8 cellular contexts compared by ENCODE assay signal in the genomic region with DNA sequence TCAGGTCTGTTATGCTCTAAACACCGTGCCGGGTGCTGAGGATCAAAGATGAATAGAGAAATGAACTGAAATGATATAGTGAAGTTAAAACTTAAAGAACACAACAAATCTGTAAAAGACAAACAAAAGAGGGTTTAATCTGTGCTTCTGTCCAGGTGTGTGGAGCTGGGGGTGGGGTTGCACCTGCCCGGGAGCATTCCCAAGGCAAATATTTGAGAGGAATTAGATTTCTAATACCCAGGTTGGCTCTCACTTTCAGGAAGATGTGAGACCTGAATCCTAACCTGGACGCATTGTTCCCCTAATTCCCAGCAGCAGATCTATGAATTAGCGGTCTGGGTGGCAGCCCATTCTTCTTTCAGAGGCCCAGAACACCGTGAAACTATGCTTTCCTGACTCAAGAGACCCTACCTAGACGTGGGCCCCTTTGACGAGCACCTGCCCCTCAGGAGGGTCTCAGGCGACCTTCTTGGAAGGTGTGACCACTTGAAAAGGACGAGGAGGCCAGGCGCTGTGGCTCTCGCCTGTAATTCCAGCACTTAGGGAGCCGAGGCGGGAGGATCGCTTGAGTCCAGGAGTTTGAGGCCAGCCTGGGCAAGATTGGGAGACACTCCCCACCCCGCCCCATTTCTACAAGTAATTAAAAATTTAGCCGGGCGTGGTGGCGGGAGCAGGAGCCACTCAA. TPM values are rescaled to one million over a fixed set of nuclear protein-coding genes. Genes with fewer than 3 reads are reported as not detected.
DNase-seq lines count a peak whose midpoint lies in the region; ATAC-seq and TF ChIP-seq lines count a peak whose summit lies in the region.

No MANE protein-coding gene starts in this region.

- no peaks in the 10 kb centered on the region for H3K36me3 ChIP-seq in tibial artery

- intact Hi-C loops in tibial artery (cut with DNase I; ENCODE audit: low total_unique reads): no loop called here

- CTCF ChIA-PET in activated CD8-positive, alpha-beta memory T cell treated with anti-CD3 and anti-CD28 coated beads, Interleukin-2, amount 10 ng/mL, durations not matched to agents 7 days and 5 days (lab: Charles Lee): interaction anchor here (1.0 to 1.4 kb wide), 4 partner anchors 13 to 169 kb away, joined by 3 to 6 read pairs (median 4); no protein-coding TSS in a partner anchor

- no peaks in the 10 kb centered on the region for H3K9me3 ChIP-seq in tibial artery

- no peaks in the 10 kb centered on the region for H3K27me3 Mint-ChIP-seq in activated CD8-positive, alpha-beta memory T cell treated with anti-CD3 and anti-CD28 coated beads, Interleukin-2, amount 10 ng/mL, durations not matched to agents 7 days and 5 days
- no peaks in the 10 kb centered on the region for H3K27me3 Mint-ChIP-seq in activated naive CD8-positive, alpha-beta T cell treated with anti-CD3 and anti-CD28 coated beads for 36 hours

- peak overlapping the region; percentile 84 to 96 for H3K27ac ChIP-seq in tibial artery

- peaks cover 0 to 20% (median 11%) of the 10 kb centered on the region in 4 donors for H3K4me1 ChIP-seq in tibial artery

- H3K4me3 ChIP-seq in tibial artery: peak overlapping the region; percentile 60 to 78

- H3K9me3 Mint-ChIP-seq in activated CD8-positive, alpha-beta memory T cell treated with anti-CD3 and anti-CD28 coated beads, Interleukin-2, amount 10 ng/mL, durations not matched to agents 7 days and 5 days (ENCODE audit: low read depth): no peaks in the 10 kb centered on the region
- no peaks in the 10 kb centered on the region for H3K9me3 Mint-ChIP-seq in activated naive CD8-positive, alpha-beta T cell treated with anti-CD3 and anti-CD28 coated beads for 36 hours

- no peak for DNase-seq in activated CD8-positive, alpha-beta memory T cell treated with anti-CD3 and anti-CD28 coated beads, Interleukin-2, amount 10 ng/mL, durations not matched to agents 7 days and 5 days
- no peak for DNase-seq in activated CD8-positive, alpha-beta memory T cell treated with anti-CD3 and anti-CD28 coated beads, Interleukin-2, amount 50 U/mL, for 48 hours
- no peak for DNase-seq in activated naive CD8-positive, alpha-beta T cell treated with anti-CD3 and anti-CD28 coated beads for 36 hours
- DNase-seq in left lobe of liver (ENCODE audit: low spot score) (no peak), tibial artery (no peak), DMS 273 (lab: John Stamatoyannopoulos, UW; ENCODE audit: unreplicated experiment) (no peak), NCI-H2171 treated with DMSO at 0.1 percent for 48 hours (lab: John Stamatoyannopoulos, UW) (no peak)
- no peak for DNase-seq in stimulated activated CD4-positive, alpha-beta T cell treated with anti-CD3 and anti-CD28 coated beads, Interleukin-4, amount 100 ng/mL, for 4 hours

- H3K27ac Mint-ChIP-seq in activated CD8-positive, alpha-beta memory T cell treated with anti-CD3 and anti-CD28 coated beads, Interleukin-2, amount 10 ng/mL, durations not matched to agents 7 days and 5 days: peak overlapping the region; percentile 96
- peak overlapping the region; percentile 94 for H3K27ac Mint-ChIP-seq in activated naive CD8-positive, alpha-beta T cell treated with anti-CD3 and anti-CD28 coated beads for 36 hours

- ATAC-seq in activated CD8-positive, alpha-beta memory T cell treated with anti-CD3 and anti-CD28 coated beads, Interleukin-2, amount 10 ng/mL, durations not matched to agents 7 days and 5 days: no peak
- peak; percentile 16 for ATAC-seq in left lobe of liver

- peaks cover 12% of the 10 kb centered on the region for H3K36me3 Mint-ChIP-seq in activated CD8-positive, alpha-beta memory T cell treated with anti-CD3 and anti-CD28 coated beads, Interleukin-2, amount 10 ng/mL, durations not matched to agents 7 days and 5 days
- peaks cover 5% of the 10 kb centered on the region for H3K36me3 Mint-ChIP-seq in activated naive CD8-positive, alpha-beta T cell treated with anti-CD3 and anti-CD28 coated beads for 36 hours

- H3K4me3 Mint-ChIP-seq in activated CD8-positive, alpha-beta memory T cell treated with anti-CD3 and anti-CD28 coated beads, Interleukin-2, amount 10 ng/mL, durations not matched to agents 7 days and 5 days: peak overlapping the region; percentile 90
- H3K4me3 Mint-ChIP-seq in activated naive CD8-positive, alpha-beta T cell treated with anti-CD3 and anti-CD28 coated beads for 36 hours: peak overlapping the region; percentile 95

- peaks cover 38% of the 10 kb centered on the region for H3K4me1 Mint-ChIP-seq in activated CD8-positive, alpha-beta memory T cell treated with anti-CD3 and anti-CD28 coated beads, Interleukin-2, amount 10 ng/mL, durations not matched to agents 7 days and 5 days
- peaks cover 22% of the 10 kb centered on the region for H3K4me1 Mint-ChIP-seq in activated naive CD8-positive, alpha-beta T cell treated with anti-CD3 and anti-CD28 coated beads for 36 hours

- no peaks in the 10 kb centered on the region for H3K27me3 ChIP-seq in tibial artery

- TF ChIP-seq CTCF in tibial artery (IDR thresholded peaks at IDR 0.05): no peak

RNA-seq across cellular contexts. Expression of a gene that starts 0.7 kb away (rescaled TPM):
- 10 to 100 TPM; 53.8 to 63.6 TPM for total RNA-seq in activated CD8-positive, alpha-beta memory T cell treated with anti-CD3 and anti-CD28 coated beads, Interleukin-2, amount 10 ng/mL, durations not matched to agents 7 days and 5 days
- total RNA-seq in activated naive CD8-positive, alpha-beta T cell treated with anti-CD3 and anti-CD28 coated beads for 36 hours: 10 to 100 TPM; 55.1 to 55.3 TPM
- 6.6 TPM for total RNA-seq in left lobe of liver

RNA-seq across cellular contexts. Expression of a gene that starts 7.4 kb away (rescaled TPM):
- total RNA-seq in activated CD8-positive, alpha-beta memory T cell treated with anti-CD3 and anti-CD28 coated beads, Interleukin-2, amount 10 ng/mL, durations not matched to agents 7 days and 5 days: 10 to 100 TPM; 10.8 to 11.6 TPM
- total RNA-seq in activated naive CD8-positive, alpha-beta T cell treated with anti-CD3 and anti-CD28 coated beads for 36 hours: 1 to 10 TPM; 1.4 to 2.1 TPM
- total RNA-seq in left lobe of liver: 2.3 TPM

RNA-seq across cellular contexts. Expression of a gene that starts 22.2 kb away (rescaled TPM):
- not detected for total RNA-seq in activated CD8-positive, alpha-beta memory T cell treated with anti-CD3 and anti-CD28 coated beads, Interleukin-2, amount 10 ng/mL, durations not matched to agents 7 days and 5 days
- not detected for total RNA-seq in activated naive CD8-positive, alpha-beta T cell treated with anti-CD3 and anti-CD28 coated beads for 36 hours
- 1.9 TPM for total RNA-seq in left lobe of liver

RNA-seq across cellular contexts. Expression of a gene that starts 38.7 kb away (rescaled TPM):
- total RNA-seq in activated CD8-positive, alpha-beta memory T cell treated with anti-CD3 and anti-CD28 coated beads, Interleukin-2, amount 10 ng/mL, durations not matched to agents 7 days and 5 days: 100 to 1,000 TPM in 1 of 2 experiments, 10 to 100 TPM in 1; 75.1 to 113 TPM
- 100 to 1,000 TPM; 187 to 192 TPM for total RNA-seq in activated naive CD8-positive, alpha-beta T cell treated with anti-CD3 and anti-CD28 coated beads for 36 hours
- total RNA-seq in left lobe of liver: 18.9 TPM

RNA-seq across cellular contexts. Expression of a gene that starts 39.9 kb away (rescaled TPM):
- 10 to 100 TPM; 76.7 to 82.0 TPM for total RNA-seq in activated CD8-positive, alpha-beta memory T cell treated with anti-CD3 and anti-CD28 coated beads, Interleukin-2, amount 10 ng/mL, durations not matched to agents 7 days and 5 days
- 10 to 100 TPM; 45.4 to 45.7 TPM for total RNA-seq in activated naive CD8-positive, alpha-beta T cell treated with anti-CD3 and anti-CD28 coated beads for 36 hours
- 18.1 TPM for total RNA-seq in left lobe of liver
